ENCODE assay signal across 1 cellular context in the genomic region with DNA sequence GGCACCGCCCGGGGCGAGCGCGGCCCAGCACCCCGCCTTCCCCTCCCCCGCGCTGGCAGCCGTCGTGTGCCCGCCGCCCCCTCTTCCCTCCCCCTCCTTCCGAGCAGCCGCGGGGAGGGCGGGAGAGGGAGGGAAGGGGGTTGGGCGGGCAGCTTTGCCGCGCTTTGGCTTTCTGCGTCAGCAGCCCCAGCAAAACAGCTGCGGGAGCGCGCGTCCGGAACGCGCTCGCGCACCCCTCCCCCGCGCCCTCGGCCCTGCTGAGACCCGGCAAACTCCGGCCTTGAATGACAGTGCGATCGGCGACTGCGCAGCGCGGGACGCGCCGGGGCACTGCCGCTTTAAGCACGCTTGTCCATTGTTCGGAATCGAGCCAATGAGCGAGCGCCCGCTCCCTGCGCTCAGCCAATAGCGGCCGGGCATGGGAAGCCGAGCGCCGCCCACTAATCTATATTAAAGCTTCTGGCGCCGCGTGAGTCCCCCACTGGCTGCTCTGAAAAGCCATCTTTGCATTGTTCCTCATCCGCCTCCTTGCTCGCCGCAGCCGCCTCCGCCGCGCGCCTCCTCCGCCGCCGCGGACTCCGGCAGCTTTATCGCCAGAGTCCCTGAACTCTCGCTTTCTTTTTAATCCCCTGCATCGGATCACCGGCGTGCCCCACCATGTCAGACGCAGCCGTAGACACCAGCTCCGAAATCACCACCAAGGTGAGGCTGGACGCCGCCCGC.
TF ChIP-seq lines count a peak whose summit lies in the region.

A gene with protein sequence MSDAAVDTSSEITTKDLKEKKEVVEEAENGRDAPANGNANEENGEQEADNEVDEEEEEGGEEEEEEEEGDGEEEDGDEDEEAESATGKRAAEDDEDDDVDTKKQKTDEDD (plus strand): TSS at position 476 of the 723 bp plus-strand sequence. CDS start 182 bp downstream, at position 658.

TF ChIP-seq in K562, 482 proteins besides CTCF, POLR2A, EP300 and RAD21 (continued from another document):
- TF ChIP-seq MGA (IDR thresholded peaks at IDR 0.05) (no peak; the same call in 1 of the 2 replicates), HDAC1 (IDR thresholded peaks at IDR 0.05) (peak in 1 of 2 experiments; percentile 50; a peak in 2 of 4 replicates), IRF2 (CRISPR knock-in tag; IDR thresholded peaks at IDR 0.05) (no peak)
- TF ChIP-seq, protein P1, sequence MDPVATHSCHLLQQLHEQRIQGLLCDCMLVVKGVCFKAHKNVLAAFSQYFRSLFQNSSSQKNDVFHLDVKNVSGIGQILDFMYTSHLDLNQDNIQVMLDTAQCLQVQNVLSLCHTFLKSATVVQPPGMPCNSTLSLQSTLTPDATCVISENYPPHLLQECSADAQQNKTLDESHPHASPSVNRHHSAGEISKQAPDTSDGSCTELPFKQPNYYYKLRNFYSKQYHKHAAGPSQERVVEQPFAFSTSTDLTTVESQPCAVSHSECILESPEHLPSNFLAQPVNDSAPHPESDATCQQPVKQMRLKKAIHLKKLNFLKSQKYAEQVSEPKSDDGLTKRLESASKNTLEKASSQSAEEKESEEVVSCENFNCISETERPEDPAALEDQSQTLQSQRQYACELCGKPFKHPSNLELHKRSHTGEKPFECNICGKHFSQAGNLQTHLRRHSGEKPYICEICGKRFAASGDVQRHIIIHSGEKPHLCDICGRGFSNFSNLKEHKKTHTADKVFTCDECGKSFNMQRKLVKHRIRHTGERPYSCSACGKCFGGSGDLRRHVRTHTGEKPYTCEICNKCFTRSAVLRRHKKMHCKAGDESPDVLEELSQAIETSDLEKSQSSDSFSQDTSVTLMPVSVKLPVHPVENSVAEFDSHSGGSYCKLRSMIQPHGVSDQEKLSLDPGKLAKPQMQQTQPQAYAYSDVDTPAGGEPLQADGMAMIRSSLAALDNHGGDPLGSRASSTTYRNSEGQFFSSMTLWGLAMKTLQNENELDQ (CRISPR knock-in tag; IDR thresholded peaks at IDR 0.05; ENCODE audit: borderline replicate concordance), result no peak
TF ChIP-seq in K562: peak in this region for 89.
